16 cellular contexts compared by ENCODE assay signal in the genomic region with DNA sequence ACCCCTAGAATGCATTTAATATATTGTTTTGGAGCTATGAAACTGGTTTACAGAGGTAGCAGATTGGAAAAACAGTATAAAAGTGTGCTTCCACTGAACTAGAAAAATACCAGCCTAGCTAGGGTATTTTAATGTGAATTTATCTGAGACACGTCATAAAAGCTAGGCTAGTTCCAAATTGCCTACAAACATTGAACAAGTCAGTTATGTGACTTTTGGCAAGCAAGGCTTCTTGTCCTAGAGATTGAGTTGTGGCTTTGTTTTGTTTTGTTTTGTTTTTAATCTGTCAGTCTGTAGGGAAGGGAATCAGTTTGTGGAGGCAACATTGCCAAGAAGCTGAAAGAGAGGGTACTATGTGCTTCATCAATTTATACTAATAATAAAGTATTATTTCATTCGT.
"Had no signal": no experiment of that assay in that cellular context is flagged by ENCODE, and none has a peak within 500 bp of the region (broad histone marks: within the 10 kb centered on the region; RNA-seq: fewer than 3 reads in every experiment).

No MANE protein-coding gene starts in this region.

- H3K27ac Mint-ChIP-seq: activated CD4-positive, alpha-beta T cell treated with anti-CD3 and anti-CD28 coated beads, Interleukin-2, amount 10 ng/mL, durations not matched to agents 7 days and 5 days; activated naive CD4-positive, alpha-beta T cell treated with anti-CD3 and anti-CD28 coated beads for 36 hours; activated T-helper 17 cell treated with anti-CD3 and anti-CD28 coated beads, Interleukin-2, amount 50 U/mL, for 72 hours; dendritic cell treated with granulocyte-macrophage colony-stimulating factor and Interleukin-4, amounts not matched to agents 40 ng/mL and 50 ng/mL, for 4 days; memory B cell; stimulated activated naive B cell treated with anti-CD40 and anti-IgM and Interleukin-4, amounts not matched to agents 10 μg/mL and 1 μg/mL and 100 μg/mL, for 72 hours had no signal

- H3K9me3 ChIP-seq: left lung, SK-N-SH, testis had no signal

- H3K9me3 Mint-ChIP-seq: activated CD4-positive, alpha-beta T cell treated with anti-CD3 and anti-CD28 coated beads, Interleukin-2, amount 10 ng/mL, durations not matched to agents 7 days and 5 days; activated naive CD4-positive, alpha-beta T cell treated with anti-CD3 and anti-CD28 coated beads for 36 hours; activated T-helper 17 cell treated with anti-CD3 and anti-CD28 coated beads, Interleukin-2, amount 50 U/mL, for 72 hours; dendritic cell treated with granulocyte-macrophage colony-stimulating factor and Interleukin-4, amounts not matched to agents 40 ng/mL and 50 ng/mL, for 4 days; memory B cell; nephron; stimulated activated naive B cell treated with anti-CD40 and anti-IgM and Interleukin-4, amounts not matched to agents 10 μg/mL and 1 μg/mL and 100 μg/mL, for 72 hours had no signal

- DNase-seq: activated CD4-positive, alpha-beta T cell treated with anti-CD3 and anti-CD28 coated beads, Interleukin-2, amount 10 ng/mL, durations not matched to agents 7 days and 5 days; activated CD8-positive, alpha-beta memory T cell treated with anti-CD3 and anti-CD28 coated beads for 24 hours; activated naive CD4-positive, alpha-beta T cell treated with anti-CD3 and anti-CD28 coated beads for 36 hours; central memory CD4-positive, alpha-beta T cell; erythroblast; islet precursor cell; left lung; right cardiac atrium; SK-N-SH; stimulated activated naive B cell treated with anti-CD40 and anti-IgM and Interleukin-4, amounts not matched to agents 10 μg/mL and 1 μg/mL and 100 μg/mL, for 72 hours; T-helper 1 cell; testis had no signal

- H3K36me3 ChIP-seq: left lung had no signal

- ATAC-seq: activated T-helper 17 cell treated with anti-CD3 and anti-CD28 coated beads, Interleukin-2, amount 50 U/mL, for 72 hours; left lung; right cardiac atrium; stimulated activated naive B cell treated with anti-CD40 and anti-IgM and Interleukin-4, amounts not matched to agents 10 μg/mL and 1 μg/mL and 100 μg/mL, for 72 hours had no signal

- H3K4me3 ChIP-seq: left lung, testis had no signal

- H3K4me1 ChIP-seq: testis had no signal

- H3K4me3 Mint-ChIP-seq: activated CD4-positive, alpha-beta T cell treated with anti-CD3 and anti-CD28 coated beads, Interleukin-2, amount 10 ng/mL, durations not matched to agents 7 days and 5 days; activated naive CD4-positive, alpha-beta T cell treated with anti-CD3 and anti-CD28 coated beads for 36 hours; activated T-helper 17 cell treated with anti-CD3 and anti-CD28 coated beads, Interleukin-2, amount 50 U/mL, for 72 hours; dendritic cell treated with granulocyte-macrophage colony-stimulating factor and Interleukin-4, amounts not matched to agents 40 ng/mL and 50 ng/mL, for 4 days; memory B cell; nephron; stimulated activated naive B cell treated with anti-CD40 and anti-IgM and Interleukin-4, amounts not matched to agents 10 μg/mL and 1 μg/mL and 100 μg/mL, for 72 hours had no signal

- H3K27me3 ChIP-seq: left lung, testis had no signal

- H3K27me3 Mint-ChIP-seq: activated CD4-positive, alpha-beta T cell treated with anti-CD3 and anti-CD28 coated beads, Interleukin-2, amount 10 ng/mL, durations not matched to agents 7 days and 5 days; activated T-helper 17 cell treated with anti-CD3 and anti-CD28 coated beads, Interleukin-2, amount 50 U/mL, for 72 hours; dendritic cell treated with granulocyte-macrophage colony-stimulating factor and Interleukin-4, amounts not matched to agents 40 ng/mL and 50 ng/mL, for 4 days; memory B cell; stimulated activated naive B cell treated with anti-CD40 and anti-IgM and Interleukin-4, amounts not matched to agents 10 μg/mL and 1 μg/mL and 100 μg/mL, for 72 hours had no signal

- H3K27ac ChIP-seq: left lung, testis had no signal
